ENCODE assay signal across 19 cellular contexts in genomic region chr11:125088576-125089455, GRCh38. TPM values are rescaled to one million over a fixed set of nuclear protein-coding genes. Genes with fewer than 3 reads are reported as not detected.
A peak's percentile ranks its signal among the peaks of the same experiment; 100 is the strongest.
DNase-seq lines count a peak whose midpoint lies in the region; ATAC-seq, FAIRE-seq and TF ChIP-seq lines count a peak whose summit lies in the region.
"Had no signal": no experiment of that assay in that cellular context is flagged by ENCODE, and none has a peak within 500 bp of the region (broad histone marks: within the 10 kb centered on the region; RNA-seq: fewer than 3 reads in every experiment).

No MANE protein-coding gene starts in this region.

- H3K4me1 Mint-ChIP-seq in memory B cell (peaks cover 2% of the 10 kb centered on the region), T-cell (peaks cover 0 to 5% (median 3%) of the 10 kb centered on the region in 3 donors)
- H3K4me1 Mint-ChIP-seq in stimulated activated naive B cell treated with anti-CD40 and anti-IgM and Interleukin-4, amounts not matched to agents 10 μg/mL and 1 μg/mL and 100 μg/mL, for 72 hours = peaks cover 0 to 3% of the 10 kb centered on the region in 2 donors

- H3K27me3 Mint-ChIP-seq in memory B cell = no peaks in the 10 kb centered on the region
- no peaks in the 10 kb centered on the region for H3K27me3 Mint-ChIP-seq in stimulated activated naive B cell treated with anti-CD40 and anti-IgM and Interleukin-4, amounts not matched to agents 10 μg/mL and 1 μg/mL and 100 μg/mL, for 72 hours
- no peaks in the 10 kb centered on the region for H3K27me3 Mint-ChIP-seq in T-cell
- H3K27me3 Mint-ChIP-seq: CD4-positive, alpha-beta T cell had no signal

- BruUV-seq in HepG2 (replicated peaks; lab: Mats Ljungman, UMichigan) = no TSS peak
- BruUV-seq in PC-3 (replicated peaks; lab: Mats Ljungman, UMichigan) = no TSS peak

- H3K9me2 ChIP-seq in PC-3 (replicated peaks; ENCODE audit: low read length) = no peaks in the 10 kb centered on the region

- H3K4me3 Mint-ChIP-seq in memory B cell (no peak overlapping the region), T-cell (no peak overlapping the region)
- H3K4me3 Mint-ChIP-seq in stimulated activated naive B cell treated with anti-CD40 and anti-IgM and Interleukin-4, amounts not matched to agents 10 μg/mL and 1 μg/mL and 100 μg/mL, for 72 hours = no peak overlapping the region
- H3K4me3 Mint-ChIP-seq: CD4-positive, alpha-beta T cell had no signal

- H3K36me3 ChIP-seq in HepG2 (replicated peaks in 1 of 2; ENCODE audit: control insufficient read depth in 1 of 2, insufficient read depth in 2 of 2, low read length in 2 of 2) (no peaks in the 10 kb centered on the region), right lobe of liver (no peaks in the 10 kb centered on the region), PC-3 (ENCODE audit: low read depth, low read length) (no peaks in the 10 kb centered on the region)
- H3K36me3 ChIP-seq: Peyer's patch, SJSA1 had no signal

- TF ChIP-seq POLR2A in HepG2 (IDR thresholded peaks at IDR 0.05; ENCODE audit: insufficient read depth in 1 of 2, low read depth in 2 of 2, low read length in 2 of 2) (no peak), right lobe of liver (IDR thresholded peaks at IDR 0.05) (no peak)

- H3K4me2 ChIP-seq in HepG2 (ENCODE audit: low read depth, low read length) (no peak overlapping the region), PC-3 (ENCODE audit: low read length) (no peak overlapping the region)

- TF ChIP-seq RAD21 in HepG2 (CRISPR knock-in tag; IDR thresholded peaks at IDR 0.05) = no peak

- POLR2A ChIA-PET in HepG2 (lab: Yijun Ruan, JAX) (no interaction called here), PC-3 (lab: Charles Lee; ENCODE audit: unreplicated experiment) (no interaction called here), T-cell (lab: Charles Lee) (interaction anchor here in 1 of 2 donors (0.6 kb wide), 1 partner anchor 21 kb away, joined by 3 read pairs; no protein-coding TSS in a partner anchor)

- H3K79me2 ChIP-seq in HepG2 (ENCODE audit: insufficient read depth, low read length) (no peaks in the 10 kb centered on the region), PC-3 (ENCODE audit: low read length) (no peaks in the 10 kb centered on the region)

- no peak overlapping the region for H3K4me3 ChIP-seq in HepG2 (replicated peaks in 1 of 3; ENCODE audit: insufficient read depth in 1 of 3, low read depth in 2 of 3, low read length in 3 of 3)
- H3K4me3 ChIP-seq in right lobe of liver = no peak overlapping the region
- H3K4me3 ChIP-seq in PC-3 (ENCODE audit: low read length) = no peak overlapping the region
- H3K4me3 ChIP-seq: Peyer's patch, SJSA1 had no signal

- H4K20me1 ChIP-seq in HepG2 (ENCODE audit: insufficient read depth, low read length) = no peaks in the 10 kb centered on the region
- no peaks in the 10 kb centered on the region for H4K20me1 ChIP-seq in PC-3 (ENCODE audit: low read length)

- TF ChIP-seq EP300 in HepG2 (IDR thresholded peaks at IDR 0.05; ENCODE audit: low read depth in 2 of 2, low read length in 2 of 2) (no peak), HepG2 (CRISPR knock-in tag; IDR thresholded peaks at IDR 0.05; ENCODE audit: borderline replicate concordance) (no peak)

- CTCF ChIA-PET in HepG2 (lab: Yijun Ruan, JAX; ENCODE audit: low intra/inter-chr PET ratio, low total read pairs) (no interaction called here), PC-3 (lab: Charles Lee) (no interaction called here), T-cell (lab: Charles Lee) (no interaction called here)

- H3K27me3 ChIP-seq in HepG2 (ENCODE audit: control insufficient read depth in 1 of 2, insufficient read depth in 2 of 2, low read length in 2 of 2) (no peaks in the 10 kb centered on the region), right lobe of liver (no peaks in the 10 kb centered on the region), PC-3 (ENCODE audit: low read length) (no peaks in the 10 kb centered on the region)
- H3K27me3 ChIP-seq: Peyer's patch, SJSA1 had no signal

- no peaks in the 10 kb centered on the region for H3F3A ChIP-seq in PC-3 (ENCODE audit: low read length, unreplicated experiment)

- TF ChIP-seq CTCF in HepG2 (CRISPR knock-in tag; IDR thresholded peaks at IDR 0.05) (peak; percentile 31), right lobe of liver (IDR thresholded peaks at IDR 0.05) (no peak), PC-3 (conservative IDR thresholded peaks at IDR 0.05; ENCODE audit: low read depth, low read length) (0 out of 2 replicates have a peak, but pooled peaks have one; percentile 19)

- 84% methylated on average over 10 of the region's 20 CpGs for WGBS in HepG2 (ENCODE audit: low lambda C conversion rate)
- WGBS in right lobe of liver (ENCODE audit: insufficient coverage, low coverage, low lambda C conversion rate, missing lambda C conversion rate) = 76% methylated on average over 4 of the region's 20 CpGs

- H2AFZ ChIP-seq in HepG2 (ENCODE audit: low read length) = no peak overlapping the region
- H2AFZ ChIP-seq in PC-3 (ENCODE audit: low read length) = no peak overlapping the region

- no peak for DNase-seq in HepG2 (ENCODE audit: low spot score)
- DNase-seq in right lobe of liver = no peak
- DNase-seq in PC-3 = no peak
- DNase-seq in memory B cell (ENCODE audit: low spot score in 2 of 2) = no peak
- DNase-seq in stimulated activated naive B cell treated with anti-CD40 and anti-IgM and Interleukin-4, amounts not matched to agents 10 μg/mL and 1 μg/mL and 100 μg/mL, for 72 hours = no peak
- DNase-seq in T-cell = no peak
- DNase-seq: ACHN; Calu3; CD4-positive, alpha-beta T cell; H7; Karpas-422; NCI-H1417; NCI-H2029 treated with DMSO at 0.1 percent for 48 hours; NCI-H446 treated with DMSO at 0.1 percent for 48 hours; NCI-H748 treated with DMSO at 0.1 percent for 48 hours had no signal

- H3K27ac Mint-ChIP-seq in memory B cell (peak overlapping the region; percentile 75), T-cell (no peak overlapping the region)
- H3K27ac Mint-ChIP-seq in stimulated activated naive B cell treated with anti-CD40 and anti-IgM and Interleukin-4, amounts not matched to agents 10 μg/mL and 1 μg/mL and 100 μg/mL, for 72 hours = peak overlapping the region; percentile 26
- H3K27ac Mint-ChIP-seq: CD4-positive, alpha-beta T cell had no signal

- H3K9ac ChIP-seq in HepG2 (ENCODE audit: insufficient read depth, low read depth, low read length) = no peak overlapping the region
- no peak overlapping the region for H3K9ac ChIP-seq in PC-3 (ENCODE audit: low read length)

- ATAC-seq in HepG2 = no peak
- no peak for ATAC-seq in right lobe of liver
- peak; percentile 48 for ATAC-seq in PC-3
- no peak for ATAC-seq in memory B cell (ENCODE audit: low read depth)
- no peak for ATAC-seq in stimulated activated naive B cell treated with anti-CD40 and anti-IgM and Interleukin-4, amounts not matched to agents 10 μg/mL and 1 μg/mL and 100 μg/mL, for 72 hours (replicated peaks)
- no peak for ATAC-seq in T-cell (replicated peaks in 1 of 4)
- ATAC-seq in HG02885 (IDR thresholded peaks at IDR 0.05; ENCODE audit: poor library complexity, unreplicated experiment) = no peak
- ATAC-seq in HG02970 (IDR thresholded peaks at IDR 0.05; ENCODE audit: low FRiP score, unreplicated experiment) = no peak

- H3K4me1 ChIP-seq in HepG2 (ENCODE audit: insufficient read depth, low read length) = peaks cover 19% of the 10 kb centered on the region
- no peaks in the 10 kb centered on the region for H3K4me1 ChIP-seq in right lobe of liver
- H3K4me1 ChIP-seq in PC-3 (ENCODE audit: insufficient read depth, low read length) = peaks cover 12% of the 10 kb centered on the region
- H3K4me1 ChIP-seq: Peyer's patch, SJSA1 had no signal

- H3K27ac ChIP-seq in HepG2 (ENCODE audit: extremely low read length, insufficient read depth, low read length) (no peak overlapping the region), right lobe of liver (no peak overlapping the region), PC-3 (ENCODE audit: low read length) (no peak overlapping the region)
- H3K27ac ChIP-seq: Peyer's patch, SJSA1 had no signal

- H3K9me3 ChIP-seq in HepG2 (ENCODE audit: low read length) (no peaks in the 10 kb centered on the region), right lobe of liver (no peaks in the 10 kb centered on the region), PC-3 (ENCODE audit: low read length) (no peaks in the 10 kb centered on the region)
- H3K9me3 ChIP-seq: Peyer's patch, SJSA1 had no signal

- in situ Hi-C loops in HepG2 (cut with HindIII; ENCODE audit: extremely low pct_ligation_motif_present, low pct_unique_long_range_greater_than_20kb) = no loop called here

- H3K9me3 Mint-ChIP-seq in memory B cell (no peaks in the 10 kb centered on the region), T-cell (no peaks in the 10 kb centered on the region)
- H3K9me3 Mint-ChIP-seq in stimulated activated naive B cell treated with anti-CD40 and anti-IgM and Interleukin-4, amounts not matched to agents 10 μg/mL and 1 μg/mL and 100 μg/mL, for 72 hours = no peaks in the 10 kb centered on the region
- H3K9me3 Mint-ChIP-seq: CD4-positive, alpha-beta T cell had no signal

- FAIRE-seq in HepG2 (lab: Jason Lieb, UNC) = no peak

- H3K36me3 Mint-ChIP-seq in memory B cell (peaks cover 12% of the 10 kb centered on the region), T-cell (no peaks in the 10 kb centered on the region)
- H3K36me3 Mint-ChIP-seq in stimulated activated naive B cell treated with anti-CD40 and anti-IgM and Interleukin-4, amounts not matched to agents 10 μg/mL and 1 μg/mL and 100 μg/mL, for 72 hours = peaks cover 8 to 48% of the 10 kb centered on the region in 2 donors

- intact Hi-C loops in HepG2 (cut with micrococcal nuclease; ENCODE audit: unreplicated experiment) (no loop called here), right lobe of liver (cut with DNase I) (loop anchor here in 1 of 2 donors (10.0 kb wide), 2 partner anchors 56 to 316 kb away; no protein-coding TSS in a partner anchor), PC-3 (cut with micrococcal nuclease) (loop anchor here (1.0 kb wide), 1 partner anchor 127 kb away; no protein-coding TSS in a partner anchor)

RNA-seq across cellular contexts. Expression of gene TMEM218, which starts 22.6 kb away (rescaled TPM):
- 14.0 and 14.2 TPM in 2 replicates for total RNA-seq in HepG2 (2016; rRNA removed; fragmentation: Illumina TruSeq; extraction: Trizol)
- 5.2 and 7.3 TPM in 2 replicates for total RNA-seq in HepG2 (2016; cell fraction: cytosol; rRNA removed; fragmentation: Illumina TruSeq; extraction: Trizol; ENCODE audit: low read depth)
- 14.1 and 16.1 TPM in 2 replicates for total RNA-seq in HepG2 (2016; cell fraction: insoluble cytoplasmic fraction; rRNA removed; fragmentation: Illumina TruSeq; extraction: Trizol)
- total RNA-seq in HepG2 (2016; cell fraction: membrane; rRNA removed; fragmentation: Illumina TruSeq; extraction: Trizol) = 11.0 and 12.9 TPM in 2 replicates
- 11.0 and 11.8 TPM in 2 replicates for total RNA-seq in HepG2 (2016; cell fraction: nucleus; rRNA removed; fragmentation: Illumina TruSeq; extraction: Trizol)
- polyA plus RNA-seq in HepG2 (2011; rRNA removed) = 10.0 and 11.8 TPM in 2 replicates
- polyA plus RNA-seq in HepG2 (2011; cell fraction: cytosol; rRNA removed) = 12.9 and 14.2 TPM in 2 replicates
- 12.0 TPM in 2 replicates for polyA plus RNA-seq in HepG2 (2011; cell fraction: nucleus; rRNA removed)
- 8.4 and 10.1 TPM in 2 replicates for polyA plus RNA-seq in HepG2 (2012)
- 4.6 and 6.0 TPM in 2 replicates for polyA plus RNA-seq in HepG2 (2016; cell fraction: cytosol; fragmentation: Illumina TruSeq; extraction: Trizol; ENCODE audit: low read depth)
- polyA plus RNA-seq in HepG2 (2016; cell fraction: insoluble cytoplasmic fraction; fragmentation: Illumina TruSeq; extraction: Trizol; ENCODE audit: low read depth) = 12.6 and 16.7 TPM in 2 replicates
- polyA plus RNA-seq in HepG2 (2016; cell fraction: membrane; fragmentation: Illumina TruSeq; extraction: Trizol; ENCODE audit: low read depth) = 7.0 and 10.1 TPM in 2 replicates
- 16.2 and 19.0 TPM in 2 replicates for polyA plus RNA-seq in HepG2 (2016; cell fraction: nucleus; fragmentation: Illumina TruSeq; extraction: Trizol; ENCODE audit: insufficient read depth, low read depth)
- polyA minus RNA-seq in HepG2 (2011; rRNA and poly(A)+ RNA removed; ENCODE audit: low replicate concordance) = 4.5 and 7.8 TPM in 2 replicates
- 2.6 and 3.8 TPM in 2 replicates for polyA minus RNA-seq in HepG2 (2011; cell fraction: cytosol; rRNA and poly(A)+ RNA removed)
- 8.1 and 9.7 TPM in 2 replicates for polyA minus RNA-seq in HepG2 (2011; cell fraction: nucleus; rRNA and poly(A)+ RNA removed)
- 10 to 100 TPM in 4 of 6 experiments, 1 to 10 TPM in 2; 7.4 to 13.5 (median 10.5) TPM for total RNA-seq in right lobe of liver
- total RNA-seq in PC-3 (2014; rRNA removed) = 33.6 and 37.0 TPM in 2 replicates
- 10 to 100 TPM; 10.3 to 18.9 (median 14.8) TPM for total RNA-seq in T-cell

RNA-seq across cellular contexts. Expression of gene SLC37A2, which starts 25.7 kb away (rescaled TPM):
- total RNA-seq in HepG2 (2016; rRNA removed; fragmentation: Illumina TruSeq; extraction: Trizol) (1.8 and 4.6 TPM in 2 replicates), right lobe of liver (10 to 100 TPM in 1 of 6 experiments, 1 to 10 TPM in 5; 3.4 to 14.2 (median 4.7) TPM), PC-3 (2014; rRNA removed) (9.0 and 10.2 TPM in 2 replicates), T-cell (1 to 10 TPM in 3 of 5 donors, under 1 TPM in 2; 0.14 to 1.5 (median 1.1) TPM)
- total RNA-seq in HepG2 (2016; cell fraction: cytosol; rRNA removed; fragmentation: Illumina TruSeq; extraction: Trizol; ENCODE audit: low read depth) = 0.30 and 0.53 TPM in 2 replicates
- total RNA-seq in HepG2 (2016; cell fraction: insoluble cytoplasmic fraction; rRNA removed; fragmentation: Illumina TruSeq; extraction: Trizol) = 1.9 and 5.8 TPM in 2 replicates
- total RNA-seq in HepG2 (2016; cell fraction: membrane; rRNA removed; fragmentation: Illumina TruSeq; extraction: Trizol) = 1.7 TPM in 2 replicates
- 5.8 and 6.3 TPM in 2 replicates for total RNA-seq in HepG2 (2016; cell fraction: nucleus; rRNA removed; fragmentation: Illumina TruSeq; extraction: Trizol)
- polyA plus RNA-seq in HepG2 (2011; rRNA removed) = 3.8 and 7.1 TPM in 2 replicates
- 3.3 and 6.2 TPM in 2 replicates for polyA plus RNA-seq in HepG2 (2011; cell fraction: cytosol; rRNA removed)
- 9.4 and 27.0 TPM in 2 replicates for polyA plus RNA-seq in HepG2 (2011; cell fraction: nucleus; rRNA removed)
- 1.3 and 1.8 TPM in 2 replicates for polyA plus RNA-seq in HepG2 (2012)
- 0.51 and 0.58 TPM in 2 replicates for polyA plus RNA-seq in HepG2 (2016; cell fraction: cytosol; fragmentation: Illumina TruSeq; extraction: Trizol; ENCODE audit: low read depth)
- polyA plus RNA-seq in HepG2 (2016; cell fraction: insoluble cytoplasmic fraction; fragmentation: Illumina TruSeq; extraction: Trizol; ENCODE audit: low read depth) = 1.9 and 2.2 TPM in 2 replicates
- 0.93 and 1.1 TPM in 2 replicates for polyA plus RNA-seq in HepG2 (2016; cell fraction: membrane; fragmentation: Illumina TruSeq; extraction: Trizol; ENCODE audit: low read depth)
- 8.4 and 9.8 TPM in 2 replicates for polyA plus RNA-seq in HepG2 (2016; cell fraction: nucleus; fragmentation: Illumina TruSeq; extraction: Trizol; ENCODE audit: insufficient read depth, low read depth)
- polyA minus RNA-seq in HepG2 (2011; rRNA and poly(A)+ RNA removed; ENCODE audit: low replicate concordance) = 0.26 and 16.3 TPM in 2 replicates
- 2.0 and 4.0 TPM in 2 replicates for polyA minus RNA-seq in HepG2 (2011; cell fraction: cytosol; rRNA and poly(A)+ RNA removed)
- 2.7 and 5.3 TPM in 2 replicates for polyA minus RNA-seq in HepG2 (2011; cell fraction: nucleus; rRNA and poly(A)+ RNA removed)

Comparison
In these comparisons a context has a peak if more than half of its experiments do, and no peak if none do; other contexts are left out.
1. CTCF ChIP-seq: peak in HepG2 (single experiment) and PC-3 (single experiment); none in right lobe of liver (0 of 4).
2. H3K27ac Mint-ChIP-seq: peak in memory B cell (single experiment) and stimulated activated naive B cell treated with anti-CD40 and anti-IgM and Interleukin-4, amounts not matched to agents 10 μg/mL and 1 μg/mL and 100 μg/mL, for 72 hours (single experiment); none in T-cell (0 of 2).